ENCODE assay signal across 1 cellular context in genomic region chr11:67146516-67147226, GRCh38.
TF ChIP-seq lines count a peak whose summit lies in the region.

No MANE protein-coding gene starts in this region.

TF ChIP-seq in HepG2, 621 proteins besides CTCF, POLR2A, EP300 and RAD21:
- TF ChIP-seq MAFF (IDR thresholded peaks at IDR 0.05; ENCODE audit: low read depth, low read length) (peak; percentile 62; the same call in 1 of the 2 replicates), MAFK (conservative IDR thresholded peaks at IDR 0.05 in 1 of 2, IDR thresholded peaks at IDR 0.05 in 1 of 2; ENCODE audit: low read length in 2 of 2) (peak; percentile 64 to 81)
- TF ChIP-seq, protein P1, sequence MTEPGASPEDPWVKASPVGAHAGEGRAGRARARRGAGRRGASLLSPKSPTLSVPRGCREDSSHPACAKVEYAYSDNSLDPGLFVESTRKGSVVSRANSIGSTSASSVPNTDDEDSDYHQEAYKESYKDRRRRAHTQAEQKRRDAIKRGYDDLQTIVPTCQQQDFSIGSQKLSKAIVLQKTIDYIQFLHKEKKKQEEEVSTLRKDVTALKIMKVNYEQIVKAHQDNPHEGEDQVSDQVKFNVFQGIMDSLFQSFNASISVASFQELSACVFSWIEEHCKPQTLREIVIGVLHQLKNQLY (CRISPR knock-in tag; IDR thresholded peaks at IDR 0.05): no peak
